ENCODE assay signal across 10 cellular contexts in genomic region chr15:40988157-40988556, GRCh38. TPM values are rescaled to one million over a fixed set of nuclear protein-coding genes. Genes with fewer than 3 reads are reported as not detected.
"Had no signal": no experiment of that assay in that cellular context is flagged by ENCODE, and none has a peak within 500 bp of the region (broad histone marks: within the 10 kb centered on the region; RNA-seq: fewer than 3 reads in every experiment).

No MANE protein-coding gene starts in this region.

- H3K4me3 ChIP-seq: GM23248, GM23338, HAP-1 had no signal

- DNase-seq: GM23248, GOT3, H9, HCEC 1CT, HFFc6 had no signal

- H3K27ac ChIP-seq: GM23248 had no signal

- H2AFZ ChIP-seq: GM23248, GM23338 had no signal

- H3K9ac ChIP-seq: GM23248 had no signal

- ATAC-seq: GM23338, HCT116 had no signal

- H3K4me2 ChIP-seq: GM23338 had no signal

- FAIRE-seq: H1, H54 had no signal

- H3K9me3 ChIP-seq: HAP-1 had no signal

RNA-seq across cellular contexts. Expression of gene DLL4, which starts 59.0 kb away (rescaled TPM):
- total RNA-seq: GM23248 had no signal
- polyA plus RNA-seq: GM23248 had no signal
